Comparison of ENCODE assay signal across 12 cellular contexts in the genomic region with DNA sequence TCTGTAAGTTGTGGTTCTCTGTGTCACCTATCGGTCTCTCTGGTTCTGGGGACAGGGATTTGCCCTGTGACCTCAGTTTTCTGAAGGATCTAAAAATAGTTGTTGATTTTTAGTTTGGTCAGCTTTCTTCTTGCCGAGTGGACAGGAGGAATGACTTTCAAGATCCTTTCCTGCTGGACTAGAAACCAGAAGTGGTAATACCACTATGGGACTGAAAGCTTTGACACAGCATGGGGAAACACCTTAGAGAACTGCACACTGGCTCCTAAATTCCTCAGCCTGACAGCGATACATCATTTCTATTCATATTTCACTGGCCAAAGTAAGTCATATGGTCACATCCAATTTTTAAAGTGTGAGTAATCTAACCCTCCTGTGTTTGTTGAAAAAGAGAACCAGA.
"Had no signal": no experiment of that assay in that cellular context is flagged by ENCODE, and none has a peak within 500 bp of the region (broad histone marks: within the 10 kb centered on the region; RNA-seq: fewer than 3 reads in every experiment).

No MANE protein-coding gene starts in this region.

- H3K36me3 ChIP-seq: heart left ventricle, left ventricle myocardium inferior, ovary, thoracic aorta had no signal

- H3K4me3 ChIP-seq: body of pancreas, heart left ventricle, left ventricle myocardium inferior, ovary, thoracic aorta had no signal

- H3K27me3 ChIP-seq: body of pancreas, heart left ventricle, ovary had no signal

- DNase-seq: activated B cell treated with CpG ODN at 0.5 μM for 24 hours; activated CD4-positive, alpha-beta T cell treated with anti-CD3 and anti-CD28 coated beads, Interleukin-2, amount 10 ng/mL, durations not matched to agents 24 days and 14 days; activated naive CD4-positive, alpha-beta T cell; body of pancreas; erythroblast; heart left ventricle; left ventricle myocardium inferior; mesenchymal stem cell; ovary; stimulated activated CD4-positive, alpha-beta T cell treated with anti-CD3 and anti-CD28 coated beads, Interleukin-4, amount 100 ng/mL, for 4 hours; stimulated activated naive CD8-positive, alpha-beta T cell treated with anti-CD3 and anti-CD28 coated beads, Interleukin-15, amount 100 ng/mL, for 72 hours had no signal

- H3K4me1 ChIP-seq: body of pancreas, heart left ventricle, left ventricle myocardium inferior had no signal

- H3K27ac ChIP-seq: body of pancreas, heart left ventricle, left ventricle myocardium inferior, ovary, thoracic aorta had no signal
